ENCODE assay signal across 20 cellular contexts in genomic region chr18:78297048-78297447, GRCh38.
A peak's percentile ranks its signal among the peaks of the same experiment; 100 is the strongest.
DNase-seq lines count a peak whose midpoint lies in the region; ATAC-seq, FAIRE-seq and TF ChIP-seq lines count a peak whose summit lies in the region.
"Had no signal": no experiment of that assay in that cellular context is flagged by ENCODE, and none has a peak within 500 bp of the region (broad histone marks: within the 10 kb centered on the region; RNA-seq: fewer than 3 reads in every experiment).

No MANE protein-coding gene starts in this region.

- ATAC-seq in A549: no peak
- ATAC-seq in HG03159 (IDR thresholded peaks at IDR 0.05; ENCODE audit: unreplicated experiment): no peak
- ATAC-seq: GM12878 had no signal

- H2BK15ac ChIP-seq in mesenchymal stem cell (ENCODE audit: low read depth, poor library complexity, severe bottlenecking): no peak overlapping the region

- no peaks in the 10 kb centered on the region for H3K27me3 ChIP-seq in mesenchymal stem cell (ENCODE audit: control insufficient read depth in 1 of 2, insufficient read depth in 1 of 2, low read length in 2 of 2)
- H3K27me3 ChIP-seq in ovary: no peaks in the 10 kb centered on the region
- H3K27me3 ChIP-seq: BE2C had no signal

- no peaks in the 10 kb centered on the region for H3K9me3 ChIP-seq in A549
- H3K9me3 ChIP-seq in mesenchymal stem cell (ENCODE audit: control insufficient read depth, low read length): no peaks in the 10 kb centered on the region
- H3K9me3 ChIP-seq in ovary: no peaks in the 10 kb centered on the region
- H3K9me3 ChIP-seq: BE2C; BLaER1 treated with 17β-estradiol and CSF1 and Interleukin-3, amounts not matched to agents 10 nM and 100 nM had no signal

- 0% methylated on average over 5 of the region's 10 CpGs for WGBS in A549 (ENCODE audit: missing lambda C conversion rate)
- 72% methylated on average over 10 of the region's 10 CpGs for WGBS in mesenchymal stem cell
- WGBS in ovary, 3 donors: 85 to 88% (median 87%) methylated on average over 10 of the region's 10 CpGs

- in situ Hi-C loops in GM13976 (cut with MboI; ENCODE audit: low sequenced_read_pairs, unreplicated experiment): no loop called here

- H3K36me3 ChIP-seq in mesenchymal stem cell (ENCODE audit: control insufficient read depth in 1 of 2, insufficient read depth in 2 of 2, low read depth in 1 of 2, low read length in 2 of 2) (no peaks in the 10 kb centered on the region), ovary (no peaks in the 10 kb centered on the region)
- H3K36me3 ChIP-seq: BE2C; BLaER1 treated with 17β-estradiol and CSF1 and Interleukin-3, amounts not matched to agents 10 nM and 100 nM had no signal

- DNase-seq in A549 (ENCODE audit: low read depth in 1 of 2, low spot score in 1 of 2) (no peak), GM13976 (ENCODE audit: low spot score) (peak; percentile 4), mesenchymal stem cell (no peak), ovary (no peak)
- no peak for DNase-seq in activated CD4-positive, CD25-positive, alpha-beta regulatory T cell treated with anti-CD3 and anti-CD28 coated beads, Interleukin-2, amount 50 U/mL, for 72 hours
- DNase-seq: AML-193; BE2C; CD4-positive, alpha-beta T cell; CD8-positive, alpha-beta memory T cell; DMS 273 treated with DMSO at 0.1 percent for 48 hours; DMS79; EL; GDM1; GOT3; HCEC 1CT had no signal

- H3K4me1 ChIP-seq in A549: no peaks in the 10 kb centered on the region
- peaks cover 2% of the 10 kb centered on the region for H3K4me1 ChIP-seq in mesenchymal stem cell (ENCODE audit: control insufficient read depth, insufficient read depth, low read depth, low read length)
- no peaks in the 10 kb centered on the region for H3K4me1 ChIP-seq in ovary (ENCODE audit: insufficient read depth)
- H3K4me1 ChIP-seq: BE2C had no signal

- no peak overlapping the region for H2BK12ac ChIP-seq in mesenchymal stem cell (ENCODE audit: low read length in 2 of 2)

- no peaks in the 10 kb centered on the region for H3K79me1 ChIP-seq in mesenchymal stem cell (replicated peaks; ENCODE audit: low read length, poor library complexity, severe bottlenecking)

- no peak for TF ChIP-seq RAD21 in A549 (conservative IDR thresholded peaks at IDR 0.05 in 1 of 2, IDR thresholded peaks at IDR 0.05 in 1 of 2)

- TF ChIP-seq EP300 in A549 (IDR thresholded peaks at IDR 0.05) (no peak), ovary (IDR thresholded peaks at IDR 0.05) (no peak)

- no peak overlapping the region for H3K14ac ChIP-seq in mesenchymal stem cell (ENCODE audit: low read length in 2 of 2)

- no peak overlapping the region for H3K9ac ChIP-seq in mesenchymal stem cell (ENCODE audit: low read length)
- H3K9ac ChIP-seq: BLaER1 treated with 17β-estradiol and CSF1 and Interleukin-3, amounts not matched to agents 10 nM and 100 nM had no signal

- H4K91ac ChIP-seq in mesenchymal stem cell (ENCODE audit: low read length): peak overlapping the region; percentile 35

- H3K23ac ChIP-seq in mesenchymal stem cell (ENCODE audit: low read length in 2 of 2): no peak overlapping the region

- H2AK5ac ChIP-seq in mesenchymal stem cell (ENCODE audit: low read length, severe bottlenecking): no peak overlapping the region

- intact Hi-C loops in ovary (cut with DNase I): no loop called here

- FAIRE-seq in A549 (lab: Jason Lieb, UNC): no peak
- FAIRE-seq: D721Med, GM12878, GM18507 had no signal

- CTCF ChIA-PET in A549 (lab: Yijun Ruan, JAX): no interaction called here

- POLR2A ChIA-PET in A549 (lab: Yijun Ruan, JAX): no interaction called here

- TF ChIP-seq POLR2A in A549 (IDR thresholded peaks at IDR 0.05; ENCODE audit: low read length) (no peak), ovary (IDR thresholded peaks at IDR 0.05) (no peak)

- H3K18ac ChIP-seq in mesenchymal stem cell (ENCODE audit: low read depth in 1 of 2, low read length in 2 of 2): no peak overlapping the region

- H2AFZ ChIP-seq in mesenchymal stem cell (ENCODE audit: low read depth, low read length): no peak overlapping the region

- no peak overlapping the region for H3K4ac ChIP-seq in mesenchymal stem cell (ENCODE audit: low read depth in 1 of 2, low read length in 2 of 2)

- H4K8ac ChIP-seq in mesenchymal stem cell (ENCODE audit: low read length): no peak overlapping the region

- H2BK120ac ChIP-seq in mesenchymal stem cell (ENCODE audit: low read depth, low read length): no peak overlapping the region

- H3K4me2 ChIP-seq in A549 (no peak overlapping the region), mesenchymal stem cell (ENCODE audit: low read length, poor library complexity, severe bottlenecking) (no peak overlapping the region)

- no peak overlapping the region for H2BK5ac ChIP-seq in mesenchymal stem cell (ENCODE audit: low read depth, low read length, poor library complexity, severe bottlenecking)

- H3K27ac ChIP-seq in A549: no peak overlapping the region
- H3K27ac ChIP-seq in mesenchymal stem cell (ENCODE audit: low read length, poor library complexity, severe bottlenecking): no peak overlapping the region
- no peak overlapping the region for H3K27ac ChIP-seq in ovary
- H3K27ac ChIP-seq: BLaER1 treated with 17β-estradiol and CSF1 and Interleukin-3, amounts not matched to agents 10 nM and 100 nM had no signal

- no peak for TF ChIP-seq CTCF in A549 (IDR thresholded peaks at IDR 0.05)
- TF ChIP-seq CTCF in GM13976 (IDR thresholded peaks at IDR 0.05; ENCODE audit: borderline replicate concordance, control extremely low read depth, extremely low read depth, insufficient read depth, missing control alignments): no peak
- no peak for TF ChIP-seq CTCF in ovary (IDR thresholded peaks at IDR 0.05)

- no peak overlapping the region for H3K4me3 ChIP-seq in A549
- H3K4me3 ChIP-seq in mesenchymal stem cell (ENCODE audit: insufficient read depth in 1 of 2, low read depth in 1 of 2, low read length in 2 of 2): peak overlapping the region in 1 of 2 experiments; percentile 37
- no peak overlapping the region for H3K4me3 ChIP-seq in ovary
- H3K4me3 ChIP-seq: BLaER1 treated with 17β-estradiol and CSF1 and Interleukin-3, amounts not matched to agents 10 nM and 100 nM; GM12878 had no signal

TF ChIP-seq in A549, 52 proteins besides CTCF, POLR2A, EP300 and RAD21:
- peak; percentile 31; the same call in 1 of the 2 replicates for TF ChIP-seq USF2 (IDR thresholded peaks at IDR 0.05)
- no peak for TF ChIP-seq BHLHE40 (IDR thresholded peaks at IDR 0.05; ENCODE audit: low read depth, low read length)
